ENCODE assay signal across 22 cellular contexts in genomic region chr1:30417701-30418425, GRCh38.
DNase-seq lines count a peak whose midpoint lies in the region; ATAC-seq and TF ChIP-seq lines count a peak whose summit lies in the region.
"Had no signal": no experiment of that assay in that cellular context is flagged by ENCODE, and none has a peak within 500 bp of the region (broad histone marks: within the 10 kb centered on the region; RNA-seq: fewer than 3 reads in every experiment).

No MANE protein-coding gene starts in this region.

- intact Hi-C loops in Right ventricle myocardium superior (cut with DNase I), result no loop called here
- intact Hi-C loops in uterus (cut with DNase I; ENCODE audit: low total_unique reads), result no loop called here

- no peaks in the 10 kb centered on the region for H3K4me1 ChIP-seq in right atrium auricular region
- H3K4me1 ChIP-seq in uterus, result no peaks in the 10 kb centered on the region
- H3K4me1 ChIP-seq: spleen had no signal

- peak; percentile 50 for DNase-seq in right atrium auricular region (ENCODE audit: low spot score)
- DNase-seq in Right ventricle myocardium superior, result no peak
- peak; percentile 43 for DNase-seq in ecto neural progenitor cell (ENCODE audit: low spot score)
- peak; percentile 0 for DNase-seq in neural crest cell (ENCODE audit: low read depth, low spot score)
- peak; percentile 22 to 39 for DNase-seq in uterus
- DNase-seq in DMS153 treated with DMSO at 0.1 percent for 48 hours (lab: John Stamatoyannopoulos, UW; ENCODE audit: unreplicated experiment), result no peak
- no peak for DNase-seq in COLO829 (ENCODE audit: low spot score)
- DNase-seq: activated CD4-positive, alpha-beta T cell treated with anti-CD3 and anti-CD28 coated beads, Interleukin-2, amount 50 U/mL, for 4 hours; activated naive CD4-positive, alpha-beta T cell treated with Interleukin-2 at 50 U/mL for 16 hours; brain microvascular endothelial cell; C1 segment of cervical spinal cord; GM23248; kidney glomerular epithelial cell; NCI-H2081; NCI-H226; nucleus accumbens; SHP77 treated with DMSO at 0.1 percent for 48 hours; spleen; stimulated activated CD4-positive, alpha-beta T cell treated with anti-CD3 and anti-CD28 coated beads, Interleukin-4, amount 100 ng/mL, for 1 hour; stimulated activated naive B cell treated with anti-CD40 and anti-IgM and Interleukin-4, amounts not matched to agents 10 μg/mL and 1 μg/mL and 100 μg/mL, for 72 hours; T-helper 9 cell had no signal

- H3K27me3 Mint-ChIP-seq in neural crest cell (ENCODE audit: low read depth), result no peaks in the 10 kb centered on the region

- H3K27me3 ChIP-seq in right atrium auricular region (no peaks in the 10 kb centered on the region), uterus (no peaks in the 10 kb centered on the region)
- H3K27me3 ChIP-seq: brain microvascular endothelial cell had no signal

- H3K36me3 ChIP-seq in right atrium auricular region (no peaks in the 10 kb centered on the region), uterus (no peaks in the 10 kb centered on the region)
- H3K36me3 ChIP-seq: brain microvascular endothelial cell, spleen had no signal

- H3K27ac Mint-ChIP-seq in neural crest cell (ENCODE audit: unreplicated experiment), result no peak overlapping the region
- H3K27ac Mint-ChIP-seq: stimulated activated naive B cell treated with anti-CD40 and anti-IgM and Interleukin-4, amounts not matched to agents 10 μg/mL and 1 μg/mL and 100 μg/mL, for 72 hours had no signal

- no peaks in the 10 kb centered on the region for H3K4me1 Mint-ChIP-seq in neural crest cell
- H3K4me1 Mint-ChIP-seq: stimulated activated naive B cell treated with anti-CD40 and anti-IgM and Interleukin-4, amounts not matched to agents 10 μg/mL and 1 μg/mL and 100 μg/mL, for 72 hours had no signal

- H3K27ac ChIP-seq in right atrium auricular region (no peak overlapping the region), uterus (peak overlapping the region; percentile 38 to 71)
- H3K27ac ChIP-seq: brain microvascular endothelial cell, GM23248, spleen had no signal

- TF ChIP-seq POLR2A in uterus (IDR thresholded peaks at IDR 0.05), result no peak

- ATAC-seq in Right ventricle myocardium superior (ENCODE audit: poor library complexity), result no peak
- no peak for ATAC-seq in GM21381 (IDR thresholded peaks at IDR 0.05; ENCODE audit: unreplicated experiment)
- ATAC-seq: stimulated activated naive B cell treated with anti-CD40 and anti-IgM and Interleukin-4, amounts not matched to agents 10 μg/mL and 1 μg/mL and 100 μg/mL, for 72 hours had no signal

- no peak overlapping the region for H3K4me3 ChIP-seq in right atrium auricular region
- H3K4me3 ChIP-seq in uterus, result no peak overlapping the region
- H3K4me3 ChIP-seq: GM23248, spleen had no signal

- TF ChIP-seq CTCF in right atrium auricular region (IDR thresholded peaks at IDR 0.05) (no peak), neural crest cell (conservative IDR thresholded peaks at IDR 0.05) (no peak), uterus (IDR thresholded peaks at IDR 0.05) (no peak)

- H3K9me3 Mint-ChIP-seq in neural crest cell, result no peaks in the 10 kb centered on the region
- H3K9me3 Mint-ChIP-seq: stimulated activated naive B cell treated with anti-CD40 and anti-IgM and Interleukin-4, amounts not matched to agents 10 μg/mL and 1 μg/mL and 100 μg/mL, for 72 hours had no signal

- H3K9me3 ChIP-seq in right atrium auricular region (no peaks in the 10 kb centered on the region), uterus (no peaks in the 10 kb centered on the region)
- H3K9me3 ChIP-seq: spleen had no signal

- no peak overlapping the region for H3K4me3 Mint-ChIP-seq in neural crest cell
- H3K4me3 Mint-ChIP-seq: stimulated activated naive B cell treated with anti-CD40 and anti-IgM and Interleukin-4, amounts not matched to agents 10 μg/mL and 1 μg/mL and 100 μg/mL, for 72 hours had no signal

- H3K36me3 Mint-ChIP-seq in neural crest cell (ENCODE audit: low read depth), result no peaks in the 10 kb centered on the region
- H3K36me3 Mint-ChIP-seq: stimulated activated naive B cell treated with anti-CD40 and anti-IgM and Interleukin-4, amounts not matched to agents 10 μg/mL and 1 μg/mL and 100 μg/mL, for 72 hours had no signal

Comparison
In these comparisons a context has a peak if more than half of its experiments do, and no peak if none do; other contexts are left out.
1. DNase-seq: peak in right atrium auricular region (single experiment), ecto neural progenitor cell (single experiment), neural crest cell (single experiment) and uterus (2 of 2); none in Right ventricle myocardium superior (single experiment), DMS153 treated with DMSO at 0.1 percent for 48 hours (single experiment) and COLO829 (single experiment).
2. H3K27ac ChIP-seq: peak in uterus (2 of 2); none in right atrium auricular region (0 of 2).